In genomic region chr2:65834657-65835056, GRCh38 we compare ENCODE assay signal across 30 cellular contexts.
"Had no signal": no experiment of that assay in that cellular context is flagged by ENCODE, and none has a peak within 500 bp of the region (broad histone marks: within the 10 kb centered on the region; RNA-seq: fewer than 3 reads in every experiment).

No MANE protein-coding gene starts in this region.

- H3K36me3 Mint-ChIP-seq: activated naive CD8-positive, alpha-beta T cell; naive B cell had no signal

- DNase-seq: activated CD4-positive, alpha-beta T cell treated with anti-CD3 and anti-CD28 coated beads for 48 hours; activated CD4-positive, alpha-beta T cell treated with anti-CD3 and anti-CD28 coated beads, Interleukin-2, amount 50 U/mL, for 48 hours; activated CD8-positive, alpha-beta memory T cell treated with anti-CD3 and anti-CD28 coated beads for 24 hours; activated effector memory CD4-positive, alpha-beta T cell treated with Interleukin-2 at 50 U/mL for 16 hours; activated naive CD4-positive, alpha-beta T cell treated with Interleukin-2 at 50 U/mL for 16 hours; anterior cingulate cortex; body of pancreas; cerebellar nuclear complex; colonic mucosa; effector CD8-positive, alpha-beta T cell; esophagus squamous epithelium; foreskin melanocyte; islet precursor cell; left ventricle myocardium superior; naive B cell; stimulated activated CD4-positive, alpha-beta T cell treated with anti-CD3 and anti-CD28 coated beads, Interleukin-1b, Interleukin-23, amount 100 ng/mL, for 48 hours; stimulated activated naive CD4-positive, alpha-beta T cell; SW 1271; T1000; tibial artery; upper lobe of right lung; WERI-Rb-1 had no signal

- H3K27ac ChIP-seq: body of pancreas, cardiac muscle cell, colonic mucosa, epithelial cell of prostate, esophagus squamous epithelium, suprapubic skin, tibial artery, upper lobe of right lung, WERI-Rb-1 had no signal

- H3K4me3 Mint-ChIP-seq: activated naive CD8-positive, alpha-beta T cell; T-helper 1 cell treated with Interleukin-12 subunit alpha and Interleukin-12 subunit beta and Interleukin-4 antibody, amounts not matched to agents 30 μg/mL and 1 μg/mL, for 36 hours had no signal

- H3K36me3 ChIP-seq: cardiac muscle cell, colonic mucosa, esophagus squamous epithelium, suprapubic skin, tibial artery, upper lobe of right lung, WERI-Rb-1 had no signal

- H3K4me1 ChIP-seq: body of pancreas, colonic mucosa, esophagus squamous epithelium, suprapubic skin, tibial artery, upper lobe of right lung had no signal

- H3K27me3 ChIP-seq: body of pancreas, cardiac muscle cell, colonic mucosa, suprapubic skin, tibial artery, upper lobe of right lung had no signal

- H3K9me3 ChIP-seq: body of pancreas, colonic mucosa, esophagus squamous epithelium, suprapubic skin, tibial artery, upper lobe of right lung had no signal

- ATAC-seq: activated CD4-positive, CD25-positive, alpha-beta regulatory T cell treated with anti-CD3 and anti-CD28 coated beads, Interleukin-2, amount 50 U/mL, for 24 hours; body of pancreas; left ventricle myocardium superior; upper lobe of right lung had no signal

- H3K4me1 Mint-ChIP-seq: naive B cell had no signal

- H3K27ac Mint-ChIP-seq: activated naive CD8-positive, alpha-beta T cell; progenitor cell of endocrine pancreas; T-helper 1 cell treated with Interleukin-12 subunit alpha and Interleukin-12 subunit beta and Interleukin-4 antibody, amounts not matched to agents 30 μg/mL and 1 μg/mL, for 36 hours had no signal

- H3K9me3 Mint-ChIP-seq: T-helper 1 cell treated with Interleukin-12 subunit alpha and Interleukin-12 subunit beta and Interleukin-4 antibody, amounts not matched to agents 30 μg/mL and 1 μg/mL, for 36 hours had no signal

- H3K4me3 ChIP-seq: body of pancreas, cardiac muscle cell, colonic mucosa, esophagus squamous epithelium, smooth muscle cell, suprapubic skin, tibial artery, upper lobe of right lung had no signal
